Comparison of ENCODE assay signal across 1 cellular context in the genomic region with DNA sequence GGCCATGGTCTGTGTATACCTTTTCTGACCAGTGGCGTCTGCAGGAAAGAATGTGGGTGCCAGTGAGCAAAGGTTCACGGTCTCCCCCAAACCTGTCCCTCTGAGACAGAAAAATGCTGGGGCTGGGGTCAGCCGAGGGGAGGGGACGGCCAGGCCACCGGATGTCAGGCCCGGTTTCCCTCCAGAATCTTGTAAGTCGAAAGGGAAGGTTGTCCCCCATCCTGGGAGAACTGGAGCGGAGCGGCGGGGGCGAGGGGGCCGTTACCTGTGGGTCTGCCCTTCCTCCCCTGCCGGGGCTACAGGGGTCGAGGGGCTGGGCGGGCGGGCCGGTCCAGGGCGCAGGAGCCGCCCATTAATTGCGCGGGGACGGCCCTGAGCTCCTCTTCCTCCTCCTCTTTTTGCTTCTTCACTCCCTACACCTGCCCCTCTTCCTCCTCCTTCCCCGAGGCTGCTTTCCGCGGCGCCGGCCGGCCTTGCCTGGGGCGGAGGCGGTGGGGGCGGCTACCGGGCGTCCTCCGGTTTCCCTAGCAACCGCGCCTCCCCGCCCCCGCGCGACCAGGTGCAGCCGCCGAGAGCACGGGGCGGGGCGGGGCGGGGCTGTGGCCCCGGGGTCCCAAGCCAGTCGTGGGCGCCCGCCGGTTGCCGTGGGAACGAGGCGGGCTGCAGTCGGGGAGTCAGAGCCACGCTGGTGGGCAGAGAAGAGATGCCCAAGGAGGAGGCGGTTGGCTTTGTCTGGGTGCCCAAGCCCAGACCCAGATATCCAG.
TF ChIP-seq lines count a peak whose summit lies in the region.

A gene with protein sequence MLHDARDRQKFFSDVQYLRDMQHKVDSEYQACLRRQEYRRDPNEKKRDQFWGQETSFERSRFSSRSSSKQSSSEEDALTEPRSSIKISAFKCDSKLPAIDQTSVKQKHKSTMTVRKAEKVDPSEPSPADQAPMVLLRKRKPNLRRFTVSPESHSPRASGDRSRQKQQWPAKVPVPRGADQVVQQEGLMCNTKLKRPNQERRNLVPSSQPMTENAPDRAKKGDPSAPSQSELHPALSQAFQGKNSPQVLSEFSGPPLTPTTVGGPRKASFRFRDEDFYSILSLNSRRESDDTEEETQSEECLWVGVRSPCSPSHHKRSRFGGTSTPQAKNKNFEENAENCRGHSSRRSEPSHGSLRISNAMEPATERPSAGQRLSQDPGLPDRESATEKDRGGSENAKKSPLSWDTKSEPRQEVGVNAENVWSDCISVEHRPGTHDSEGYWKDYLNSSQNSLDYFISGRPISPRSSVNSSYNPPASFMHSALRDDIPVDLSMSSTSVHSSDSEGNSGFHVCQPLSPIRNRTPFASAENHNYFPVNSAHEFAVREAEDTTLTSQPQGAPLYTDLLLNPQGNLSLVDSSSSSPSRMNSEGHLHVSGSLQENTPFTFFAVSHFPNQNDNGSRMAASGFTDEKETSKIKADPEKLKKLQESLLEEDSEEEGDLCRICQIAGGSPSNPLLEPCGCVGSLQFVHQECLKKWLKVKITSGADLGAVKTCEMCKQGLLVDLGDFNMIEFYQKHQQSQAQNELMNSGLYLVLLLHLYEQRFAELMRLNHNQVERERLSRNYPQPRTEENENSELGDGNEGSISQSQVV (minus strand): TSS at position 503 of the 764 bp plus-strand sequence. CDS start 6,579 bp downstream, outside the sequence.

TF ChIP-seq in HepG2, 621 proteins besides CTCF, POLR2A, EP300 and RAD21:
- TF ChIP-seq TOE1 (CRISPR knock-in tag; IDR thresholded peaks at IDR 0.05) (no peak), ZNF569 (CRISPR knock-in tag; IDR thresholded peaks at IDR 0.05; ENCODE audit: borderline replicate concordance) (no peak), DPF2 (CRISPR knock-in tag; IDR thresholded peaks at IDR 0.05; ENCODE audit: borderline replicate concordance, low read depth) (no peak), ZNF337 (CRISPR knock-in tag; IDR thresholded peaks at IDR 0.05; ENCODE audit: borderline replicate concordance, low read depth) (no peak), ZNF383 (CRISPR knock-in tag; IDR thresholded peaks at IDR 0.05; ENCODE audit: borderline replicate concordance) (no peak), ZKSCAN5 (CRISPR knock-in tag; IDR thresholded peaks at IDR 0.05) (no peak), PAF1 (CRISPR knock-in tag; IDR thresholded peaks at IDR 0.05) (no peak), GABPA (IDR thresholded peaks at IDR 0.05; ENCODE audit: low read depth, low read length) (no peak), GABPA (CRISPR knock-in tag; IDR thresholded peaks at IDR 0.05; ENCODE audit: low read depth) (no peak), TBP (CRISPR knock-in tag; IDR thresholded peaks at IDR 0.05) (no peak)
- TF ChIP-seq, protein P1, sequence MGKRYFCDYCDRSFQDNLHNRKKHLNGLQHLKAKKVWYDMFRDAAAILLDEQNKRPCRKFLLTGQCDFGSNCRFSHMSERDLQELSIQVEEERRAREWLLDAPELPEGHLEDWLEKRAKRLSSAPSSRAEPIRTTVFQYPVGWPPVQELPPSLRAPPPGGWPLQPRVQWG (CRISPR knock-in tag; IDR thresholded peaks at IDR 0.05; ENCODE audit: borderline replicate concordance, low read depth): no peak
- TF ChIP-seq, protein P2, sequence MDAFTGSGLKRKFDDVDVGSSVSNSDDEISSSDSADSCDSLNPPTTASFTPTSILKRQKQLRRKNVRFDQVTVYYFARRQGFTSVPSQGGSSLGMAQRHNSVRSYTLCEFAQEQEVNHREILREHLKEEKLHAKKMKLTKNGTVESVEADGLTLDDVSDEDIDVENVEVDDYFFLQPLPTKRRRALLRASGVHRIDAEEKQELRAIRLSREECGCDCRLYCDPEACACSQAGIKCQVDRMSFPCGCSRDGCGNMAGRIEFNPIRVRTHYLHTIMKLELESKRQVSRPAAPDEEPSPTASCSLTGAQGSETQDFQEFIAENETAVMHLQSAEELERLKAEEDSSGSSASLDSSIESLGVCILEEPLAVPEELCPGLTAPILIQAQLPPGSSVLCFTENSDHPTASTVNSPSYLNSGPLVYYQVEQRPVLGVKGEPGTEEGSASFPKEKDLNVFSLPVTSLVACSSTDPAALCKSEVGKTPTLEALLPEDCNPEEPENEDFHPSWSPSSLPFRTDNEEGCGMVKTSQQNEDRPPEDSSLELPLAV (CRISPR knock-in tag; conservative IDR thresholded peaks at IDR 0.05; ENCODE audit: low read depth): no peak
- TF ChIP-seq, protein P3, sequence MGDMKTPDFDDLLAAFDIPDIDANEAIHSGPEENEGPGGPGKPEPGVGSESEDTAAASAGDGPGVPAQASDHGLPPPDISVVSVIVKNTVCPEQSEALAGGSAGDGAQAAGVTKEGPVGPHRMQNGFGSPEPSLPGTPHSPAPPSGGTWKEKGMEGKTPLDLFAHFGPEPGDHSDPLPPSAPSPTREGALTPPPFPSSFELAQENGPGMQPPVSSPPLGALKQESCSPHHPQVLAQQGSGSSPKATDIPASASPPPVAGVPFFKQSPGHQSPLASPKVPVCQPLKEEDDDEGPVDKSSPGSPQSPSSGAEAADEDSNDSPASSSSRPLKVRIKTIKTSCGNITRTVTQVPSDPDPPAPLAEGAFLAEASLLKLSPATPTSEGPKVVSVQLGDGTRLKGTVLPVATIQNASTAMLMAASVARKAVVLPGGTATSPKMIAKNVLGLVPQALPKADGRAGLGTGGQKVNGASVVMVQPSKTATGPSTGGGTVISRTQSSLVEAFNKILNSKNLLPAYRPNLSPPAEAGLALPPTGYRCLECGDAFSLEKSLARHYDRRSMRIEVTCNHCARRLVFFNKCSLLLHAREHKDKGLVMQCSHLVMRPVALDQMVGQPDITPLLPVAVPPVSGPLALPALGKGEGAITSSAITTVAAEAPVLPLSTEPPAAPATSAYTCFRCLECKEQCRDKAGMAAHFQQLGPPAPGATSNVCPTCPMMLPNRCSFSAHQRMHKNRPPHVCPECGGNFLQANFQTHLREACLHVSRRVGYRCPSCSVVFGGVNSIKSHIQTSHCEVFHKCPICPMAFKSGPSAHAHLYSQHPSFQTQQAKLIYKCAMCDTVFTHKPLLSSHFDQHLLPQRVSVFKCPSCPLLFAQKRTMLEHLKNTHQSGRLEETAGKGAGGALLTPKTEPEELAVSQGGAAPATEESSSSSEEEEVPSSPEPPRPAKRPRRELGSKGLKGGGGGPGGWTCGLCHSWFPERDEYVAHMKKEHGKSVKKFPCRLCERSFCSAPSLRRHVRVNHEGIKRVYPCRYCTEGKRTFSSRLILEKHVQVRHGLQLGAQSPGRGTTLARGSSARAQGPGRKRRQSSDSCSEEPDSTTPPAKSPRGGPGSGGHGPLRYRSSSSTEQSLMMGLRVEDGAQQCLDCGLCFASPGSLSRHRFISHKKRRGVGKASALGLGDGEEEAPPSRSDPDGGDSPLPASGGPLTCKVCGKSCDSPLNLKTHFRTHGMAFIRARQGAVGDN (CRISPR knock-in tag; IDR thresholded peaks at IDR 0.05): no peak
- TF ChIP-seq, protein P4, sequence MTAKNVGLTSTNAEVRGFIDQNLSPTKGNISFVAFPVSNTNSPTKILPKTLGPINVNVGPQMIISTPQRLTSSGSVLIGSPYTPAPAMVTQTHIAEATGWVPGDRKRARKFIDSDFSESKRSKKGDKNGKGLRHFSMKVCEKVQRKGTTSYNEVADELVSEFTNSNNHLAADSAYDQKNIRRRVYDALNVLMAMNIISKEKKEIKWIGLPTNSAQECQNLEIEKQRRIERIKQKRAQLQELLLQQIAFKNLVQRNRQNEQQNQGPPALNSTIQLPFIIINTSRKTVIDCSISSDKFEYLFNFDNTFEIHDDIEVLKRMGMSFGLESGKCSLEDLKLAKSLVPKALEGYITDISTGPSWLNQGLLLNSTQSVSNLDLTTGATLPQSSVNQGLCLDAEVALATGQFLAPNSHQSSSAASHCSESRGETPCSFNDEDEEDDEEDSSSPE (CRISPR knock-in tag; IDR thresholded peaks at IDR 0.05): no peak
- TF ChIP-seq, protein P5, sequence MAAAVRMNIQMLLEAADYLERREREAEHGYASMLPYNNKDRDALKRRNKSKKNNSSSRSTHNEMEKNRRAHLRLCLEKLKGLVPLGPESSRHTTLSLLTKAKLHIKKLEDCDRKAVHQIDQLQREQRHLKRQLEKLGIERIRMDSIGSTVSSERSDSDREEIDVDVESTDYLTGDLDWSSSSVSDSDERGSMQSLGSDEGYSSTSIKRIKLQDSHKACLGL (CRISPR knock-in tag; IDR thresholded peaks at IDR 0.05): no peak
